Comparison of ENCODE assay signal across 8 cellular contexts in genomic region chr22:32476804-32477203, GRCh38. TPM values are rescaled to one million over a fixed set of nuclear protein-coding genes. Genes with fewer than 3 reads are reported as not detected.
DNase-seq lines count a peak whose midpoint lies in the region; ATAC-seq and TF ChIP-seq lines count a peak whose summit lies in the region.

No MANE protein-coding gene starts in this region.

- H3K4me1 ChIP-seq in spleen: peaks cover 26 to 78% (median 67%) of the 10 kb centered on the region in 6 donors

- no peaks in the 10 kb centered on the region for H3K9me3 ChIP-seq in spleen

- WGBS in spleen, 5 donors: 16 to 32% (median 20%) methylated on average over 4 of the region's 4 CpGs

- TF ChIP-seq CTCF in spleen (IDR thresholded peaks at IDR 0.05 in 8 of 11, conservative IDR thresholded peaks at IDR 0.05 in 3 of 11): no peak

- H3K9me3 Mint-ChIP-seq in T-cell: no peaks in the 10 kb centered on the region

- H3K27me3 Mint-ChIP-seq in T-cell: no peaks in the 10 kb centered on the region

- POLR2A ChIA-PET in T-cell (lab: Charles Lee): interaction anchor here (0.9 kb wide), 2 partner anchors 9 to 17 kb away, joined by 4 read pairs; no protein-coding TSS in a partner anchor

- peak overlapping the region in 7 of 8 donors; percentile 96 to 100 (median 99) for H3K27ac ChIP-seq in spleen

- H3K4me1 Mint-ChIP-seq in T-cell: peaks cover 32 to 43% (median 37%) of the 10 kb centered on the region in 3 donors

- no peak for ATAC-seq in T-cell (replicated peaks in 1 of 4)
- ATAC-seq in HG03571 (IDR thresholded peaks at IDR 0.05; ENCODE audit: unreplicated experiment): no peak

- H3K4me3 Mint-ChIP-seq in T-cell: peak overlapping the region; percentile 88 to 95 (median 95)

- intact Hi-C loops in spleen (cut with DNase I; ENCODE audit: low total_unique reads): no loop called here

- peaks cover 9% of the 10 kb centered on the region for H3K36me3 Mint-ChIP-seq in T-cell

- CTCF ChIA-PET in T-cell (lab: Charles Lee): interaction anchor here in 1 of 2 donors (0.9 to 3.2 kb wide), 3 partner anchors 18 to 182 kb away, joined by 3 to 13 read pairs (median 3); partner anchors contain the start of gene RTCB

- peak overlapping the region in 6 of 8 donors; percentile 75 to 90 (median 83) for H3K4me3 ChIP-seq in spleen

- DNase-seq in NCI-H2171 treated with DMSO at 0.1 percent for 48 hours (lab: John Stamatoyannopoulos, UW): peak; percentile 4
- no peak for DNase-seq in NCI-H2171 (lab: John Stamatoyannopoulos, UW)
- no peak for DNase-seq in T-cell
- peak; percentile 32 for DNase-seq in globus pallidus (ENCODE audit: low spot score)
- DNase-seq in spleen: no peak
- DNase-seq in GDM1 (lab: John Stamatoyannopoulos, UW): no peak
- no peak for DNase-seq in NCI-H1436 (lab: John Stamatoyannopoulos, UW)

- H3K27ac Mint-ChIP-seq in T-cell: no peak overlapping the region

- no peak for TF ChIP-seq POLR2A in spleen (IDR thresholded peaks at IDR 0.05)

- H3K27me3 ChIP-seq in spleen (replicated peaks in 1 of 7): no peaks in the 10 kb centered on the region

- peaks cover 0 to 28% (median 8%) of the 10 kb centered on the region in 6 donors for H3K36me3 ChIP-seq in spleen

RNA-seq across cellular contexts. Expression of gene FBXO7, which starts 2.2 kb away (rescaled TPM):
- total RNA-seq in T-cell (100 to 1,000 TPM in 2 of 5 donors, 10 to 100 TPM in 3; 77.8 to 127 (median 83.4) TPM), spleen (100 to 1,000 TPM in 5 of 7 donors, 10 to 100 TPM in 2; 77.1 to 151 (median 115) TPM)
- 10 to 100 TPM; 55.9 to 86.9 (median 61.8) TPM for polyA plus RNA-seq in spleen

RNA-seq across cellular contexts. Expression of gene BPIFC, which starts 12.6 kb away (rescaled TPM):
- total RNA-seq in T-cell (not detected), spleen (not detected)
- not detected for polyA plus RNA-seq in spleen

Comparison
In these comparisons a context has a peak if more than half of its experiments do, and no peak if none do; other contexts are left out.
1. DNase-seq: peak in NCI-H2171 treated with DMSO at 0.1 percent for 48 hours (single experiment) and globus pallidus (single experiment); none in NCI-H2171 (single experiment), T-cell (0 of 34), spleen (single experiment), GDM1 (single experiment) and NCI-H1436 (single experiment).